8 cellular contexts compared by ENCODE assay signal in the genomic region with DNA sequence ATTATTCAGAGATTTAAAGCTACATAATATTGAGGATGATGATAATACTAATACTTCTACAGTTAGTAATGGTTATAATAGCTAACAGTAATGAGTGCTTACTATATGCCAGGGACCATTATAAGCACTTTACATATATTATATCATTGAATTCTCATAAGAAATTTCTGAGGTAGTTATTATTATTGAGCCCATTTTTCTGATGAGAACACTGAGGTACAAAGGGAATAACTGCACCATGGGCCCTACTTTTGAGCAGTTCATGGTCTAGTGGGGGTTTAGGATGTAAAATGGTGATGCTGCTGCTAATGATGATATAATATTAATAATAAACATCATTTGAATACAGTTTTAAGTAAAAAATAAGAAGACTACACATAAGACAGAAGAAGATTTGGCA.
"Had no signal": no experiment of that assay in that cellular context is flagged by ENCODE, and none has a peak within 500 bp of the region (broad histone marks: within the 10 kb centered on the region; RNA-seq: fewer than 3 reads in every experiment).

No MANE protein-coding gene starts in this region.

- FAIRE-seq: G401.6, GM12878, GM12891, GM12892, GM18507, GM19239 had no signal

- ATAC-seq: GM12878 had no signal

- H3K4me3 ChIP-seq: GM12878 had no signal

- DNase-seq: GDM1, GF-D8 had no signal
